ENCODE assay signal across 9 cellular contexts in the genomic region with DNA sequence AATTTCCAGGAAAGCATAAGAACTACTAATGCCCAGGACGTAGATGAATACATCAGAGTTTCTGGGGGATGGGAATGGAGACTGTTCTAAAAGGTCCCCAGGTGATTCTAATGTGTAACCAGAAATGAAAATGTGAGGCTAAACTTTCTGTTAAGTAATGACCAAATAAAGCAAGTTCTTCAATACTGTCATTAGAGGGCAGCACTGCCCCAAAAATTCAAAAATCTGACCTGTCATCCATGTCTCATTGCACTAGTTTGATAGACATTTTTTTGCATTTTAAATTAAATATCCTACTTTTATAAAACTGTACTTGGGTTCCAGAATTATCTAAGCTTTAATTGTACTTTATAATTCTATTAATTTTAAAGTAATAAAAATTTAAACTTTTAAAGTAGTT.
DNase-seq lines count a peak whose midpoint lies in the region; ATAC-seq and TF ChIP-seq lines count a peak whose summit lies in the region.
"Had no signal": no experiment of that assay in that cellular context is flagged by ENCODE, and none has a peak within 500 bp of the region (broad histone marks: within the 10 kb centered on the region; RNA-seq: fewer than 3 reads in every experiment).

No MANE protein-coding gene starts in this region.

- H3K27me3 ChIP-seq in BE2C (peaks cover 4% of the 10 kb centered on the region), adrenal gland (no peaks in the 10 kb centered on the region)

- H3K36me3 ChIP-seq in BE2C (no peaks in the 10 kb centered on the region), adrenal gland (replicated peaks in 1 of 2) (no peaks in the 10 kb centered on the region)

- DNase-seq in BE2C (peak; percentile 29), NCI-H2029 treated with DMSO at 0.1 percent for 48 hours (lab: John Stamatoyannopoulos, UW) (peak; percentile 100), adrenal gland (peak in 5 of 7 donors; percentile 13 to 20 (median 15)), left colon (peak in 1 of 2 donors; percentile 10)
- no peak for DNase-seq in activated CD4-positive, CD25-positive, alpha-beta regulatory T cell treated with anti-CD3 and anti-CD28 coated beads, Interleukin-2, amount 50 U/mL, for 72 hours

- WGBS in adrenal gland, 4 donors: 0 to 5% (median 1%) methylated on average over 1 of the region's 1 CpG

- TF ChIP-seq POLR2A in adrenal gland (IDR thresholded peaks at IDR 0.05): no peak

- intact Hi-C loops in adrenal gland (cut with DNase I) (no loop called here), left colon (cut with DNase I, micrococcal nuclease) (loop anchor here in 1 of 2 donors (10.0 kb wide), 1 partner anchor 343 kb away; no protein-coding TSS in a partner anchor)

- H3K27ac ChIP-seq in adrenal gland: no peak overlapping the region

- no peak overlapping the region for H3K4me3 ChIP-seq in BE2C (ENCODE audit: low read depth, low read length)
- no peak overlapping the region for H3K4me3 ChIP-seq in adrenal gland

- ATAC-seq in GM18498 (IDR thresholded peaks at IDR 0.05; ENCODE audit: unreplicated experiment) (peak; percentile 78), HG02970 (IDR thresholded peaks at IDR 0.05; ENCODE audit: low FRiP score, unreplicated experiment) (peak; percentile 58), left colon (peak; percentile 65), GM19452 (IDR thresholded peaks at IDR 0.05; ENCODE audit: unreplicated experiment) (no peak)
- ATAC-seq: naive thymus-derived CD8-positive, alpha-beta T cell had no signal

- TF ChIP-seq CTCF in BE2C (IDR thresholded peaks at IDR 0.05; ENCODE audit: low read depth, low read length) (peak; percentile 63), adrenal gland (IDR thresholded peaks at IDR 0.05) (peak; percentile 43 to 68 (median 49))

- H3K9me3 ChIP-seq in BE2C (no peaks in the 10 kb centered on the region), adrenal gland (replicated peaks in 1 of 3) (no peaks in the 10 kb centered on the region)

- H3K4me1 ChIP-seq in BE2C: no peaks in the 10 kb centered on the region
- H3K4me1 ChIP-seq in adrenal gland (replicated peaks in 1 of 2): no peaks in the 10 kb centered on the region
